Comparison of ENCODE assay signal across 21 cellular contexts in the genomic region with DNA sequence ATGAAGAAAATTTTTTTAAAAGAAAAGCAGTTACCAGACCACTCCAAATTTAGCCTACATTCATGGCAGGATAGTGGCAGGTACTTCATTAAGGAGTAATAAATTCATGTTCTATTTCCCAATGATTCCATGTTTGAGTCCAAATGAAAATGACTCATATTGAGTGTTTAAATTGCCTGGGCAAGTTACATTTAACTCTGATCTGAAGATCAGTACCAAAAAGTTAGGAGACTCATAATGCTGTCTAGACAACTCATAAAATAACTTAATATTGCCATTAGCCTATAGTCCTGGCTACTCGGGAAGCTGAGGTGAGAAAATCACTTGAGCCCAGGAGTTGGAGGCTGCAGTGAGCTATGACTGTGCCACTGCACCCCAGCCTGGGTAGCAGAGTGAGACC. TPM values are rescaled to one million over a fixed set of nuclear protein-coding genes. Genes with fewer than 3 reads are reported as not detected.
A peak's percentile ranks its signal among the peaks of the same experiment; 100 is the strongest.
DNase-seq lines count a peak whose midpoint lies in the region; ATAC-seq, FAIRE-seq and TF ChIP-seq lines count a peak whose summit lies in the region.
"Had no signal": no experiment of that assay in that cellular context is flagged by ENCODE, and none has a peak within 500 bp of the region (broad histone marks: within the 10 kb centered on the region; RNA-seq: fewer than 3 reads in every experiment).

No MANE protein-coding gene starts in this region.

- H3K36me3 ChIP-seq in HEK293 (ENCODE audit: control insufficient read depth in 2 of 2, insufficient read depth in 1 of 2, low read length in 2 of 2) (no peaks in the 10 kb centered on the region), bronchial epithelial cell (ENCODE audit: control insufficient read depth, insufficient read depth, low read length) (no peaks in the 10 kb centered on the region)

- CTCF ChIA-PET in HEK293 (lab: Yijun Ruan, JAX), result no interaction called here

- intact Hi-C loops in activated T-helper 2 cell treated with anti-CD3 and anti-CD28 coated beads, Interferon-gamma antibody, Interleukin-2, Interleukin-4, amounts not matched to agents 10 μg/mL and 5 μg/mL and 100 μg/mL, durations not matched to agents 14 hours and 24 hours and 36 hours (cut with micrococcal nuclease), result no loop called here
- intact Hi-C loops in posterior vena cava (cut with DNase I), result no loop called here

- no peak for ATAC-seq in T-helper 17 cell
- ATAC-seq: GM12878 had no signal

- no peak overlapping the region for H3K27ac ChIP-seq in HEK293 (ENCODE audit: extremely low read depth, low read depth, low read length)
- H3K27ac ChIP-seq: BLaER1 treated with 17β-estradiol and CSF1 and Interleukin-3, amounts not matched to agents 10 nM and 100 nM; HL-60 had no signal

- H3K9me3 ChIP-seq in HEK293 (ENCODE audit: control insufficient read depth, insufficient read depth, low read depth, low read length), result no peaks in the 10 kb centered on the region
- no peaks in the 10 kb centered on the region for H3K9me3 ChIP-seq in T-helper 17 cell (ENCODE audit: control insufficient read depth, low read length, poor library complexity, severe bottlenecking)

- H3K27me3 Mint-ChIP-seq in T-helper 17 cell, result no peaks in the 10 kb centered on the region
- H3K27me3 Mint-ChIP-seq in activated T-helper 2 cell treated with anti-CD3 and anti-CD28 coated beads, Interferon-gamma antibody, Interleukin-2, Interleukin-4, amounts not matched to agents 10 μg/mL and 5 μg/mL and 100 μg/mL, durations not matched to agents 14 hours and 24 hours and 36 hours (ENCODE audit: low read depth), result no peaks in the 10 kb centered on the region
- H3K27me3 Mint-ChIP-seq: B cell; CD4-positive, CD25-positive, alpha-beta regulatory T cell; CD8-positive, alpha-beta memory T cell had no signal

- POLR2A ChIA-PET in HEK293 (lab: Yijun Ruan, JAX), result no interaction called here

- H3K27ac Mint-ChIP-seq in T-helper 17 cell, result peak overlapping the region; percentile 56
- H3K27ac Mint-ChIP-seq in activated T-helper 2 cell treated with anti-CD3 and anti-CD28 coated beads, Interferon-gamma antibody, Interleukin-2, Interleukin-4, amounts not matched to agents 10 μg/mL and 5 μg/mL and 100 μg/mL, durations not matched to agents 14 hours and 24 hours and 36 hours, result no peak overlapping the region
- H3K27ac Mint-ChIP-seq: B cell, H9 had no signal

- DNase-seq in T-helper 17 cell (no peak), bronchial epithelial cell (ENCODE audit: low read depth) (peak; percentile 77), renal cortical epithelial cell (ENCODE audit: low read depth) (peak; percentile 26), posterior vena cava (ENCODE audit: low spot score) (no peak)
- no peak for DNase-seq in activated T-cell treated with anti-CD3 and anti-CD28 coated beads, Interleukin-2, amount 50 U/mL, for 1 hour
- DNase-seq in activated T-helper 2 cell treated with anti-CD3 and anti-CD28 coated beads, Interferon-gamma antibody, Interleukin-2, Interleukin-4, amounts not matched to agents 10 μg/mL and 5 μg/mL and 100 μg/mL, durations not matched to agents 14 hours and 24 hours and 36 hours (ENCODE audit: low spot score), result no peak
- DNase-seq: CD4-positive, CD25-positive, alpha-beta regulatory T cell; CD8-positive, alpha-beta memory T cell; COR-L47; DMS 273 treated with DMSO at 0.1 percent for 48 hours; DMS53; DND-41; EL; H9 had no signal

- no peak for FAIRE-seq in bronchial epithelial cell (lab: Jason Lieb, UNC)
- FAIRE-seq: GM12878, GM19239, H1 had no signal

- H3K9me3 Mint-ChIP-seq in activated T-helper 2 cell treated with anti-CD3 and anti-CD28 coated beads, Interferon-gamma antibody, Interleukin-2, Interleukin-4, amounts not matched to agents 10 μg/mL and 5 μg/mL and 100 μg/mL, durations not matched to agents 14 hours and 24 hours and 36 hours, result no peaks in the 10 kb centered on the region
- H3K9me3 Mint-ChIP-seq: CD4-positive, CD25-positive, alpha-beta regulatory T cell; CD8-positive, alpha-beta memory T cell; H9 had no signal

- peaks cover 34% of the 10 kb centered on the region for H3K4me1 Mint-ChIP-seq in T-helper 17 cell
- peaks cover 14% of the 10 kb centered on the region for H3K4me1 Mint-ChIP-seq in activated T-helper 2 cell treated with anti-CD3 and anti-CD28 coated beads, Interferon-gamma antibody, Interleukin-2, Interleukin-4, amounts not matched to agents 10 μg/mL and 5 μg/mL and 100 μg/mL, durations not matched to agents 14 hours and 24 hours and 36 hours (ENCODE audit: low read depth)

- TF ChIP-seq CTCF in HEK293 (tag by site-specific recombination; IDR thresholded peaks at IDR 0.05) (no peak), bronchial epithelial cell (IDR thresholded peaks at IDR 0.05; ENCODE audit: insufficient read depth, low read length, severe bottlenecking) (no peak)

- no peak overlapping the region for H3K4me3 ChIP-seq in HEK293 (ENCODE audit: low read depth, low read length)
- no peak overlapping the region for H3K4me3 ChIP-seq in bronchial epithelial cell (ENCODE audit: low read depth, low read length)
- H3K4me3 ChIP-seq: BLaER1 treated with 17β-estradiol and CSF1 and Interleukin-3, amounts not matched to agents 10 nM and 100 nM; GM12878 had no signal

- 0 out of 2 replicates have a peak, but pooled peaks cover 5% of the 10 kb centered on the region for H3K4me1 ChIP-seq in HEK293 (ENCODE audit: control insufficient read depth, insufficient read depth, low read length)

- peaks cover 3% of the 10 kb centered on the region for H3K36me3 Mint-ChIP-seq in T-helper 17 cell (ENCODE audit: low read depth)
- peaks cover 11% of the 10 kb centered on the region for H3K36me3 Mint-ChIP-seq in activated T-helper 2 cell treated with anti-CD3 and anti-CD28 coated beads, Interferon-gamma antibody, Interleukin-2, Interleukin-4, amounts not matched to agents 10 μg/mL and 5 μg/mL and 100 μg/mL, durations not matched to agents 14 hours and 24 hours and 36 hours (ENCODE audit: low read depth)

- no peaks in the 10 kb centered on the region for H3K27me3 ChIP-seq in bronchial epithelial cell (ENCODE audit: control insufficient read depth, insufficient read depth, low read length)
- H3K27me3 ChIP-seq: BLaER1 treated with 17β-estradiol and CSF1 and Interleukin-3, amounts not matched to agents 10 nM and 100 nM had no signal

- no peak overlapping the region for H3K4me3 Mint-ChIP-seq in T-helper 17 cell
- H3K4me3 Mint-ChIP-seq in activated T-helper 2 cell treated with anti-CD3 and anti-CD28 coated beads, Interferon-gamma antibody, Interleukin-2, Interleukin-4, amounts not matched to agents 10 μg/mL and 5 μg/mL and 100 μg/mL, durations not matched to agents 14 hours and 24 hours and 36 hours (ENCODE audit: low read depth), result no peak overlapping the region
- H3K4me3 Mint-ChIP-seq: B cell; CD4-positive, CD25-positive, alpha-beta regulatory T cell; CD8-positive, alpha-beta memory T cell; H9 had no signal

TF ChIP-seq in HEK293, 187 proteins besides CTCF, POLR2A, EP300 and RAD21:
- TF ChIP-seq GLIS2 (tag by site-specific recombination; IDR thresholded peaks at IDR 0.05) (no peak), ZNF830 (tag by site-specific recombination; IDR thresholded peaks at IDR 0.05; ENCODE audit: low read depth) (no peak), ZBTB20 (tag by site-specific recombination; IDR thresholded peaks at IDR 0.05) (0 out of 2 replicates have a peak, but pooled peaks have one; percentile 2)

RNA-seq across cellular contexts. Expression of gene BRAF, which starts 13.0 kb away (rescaled TPM):
- 10 to 100 TPM; 56.1 to 59.6 TPM for total RNA-seq in T-helper 17 cell
- 11.3 and 16.8 TPM in 2 replicates for total RNA-seq in bronchial epithelial cell
- total RNA-seq in renal cortical epithelial cell, result 13.2 and 35.9 TPM in 2 replicates
- total RNA-seq in activated T-helper 2 cell treated with anti-CD3 and anti-CD28 coated beads, Interferon-gamma antibody, Interleukin-2, Interleukin-4, amounts not matched to agents 10 μg/mL and 5 μg/mL and 100 μg/mL, durations not matched to agents 14 hours and 24 hours and 36 hours, result 25.6 and 25.7 TPM in 2 replicates
- 10 to 100 TPM; 32.9 to 39.8 TPM for total RNA-seq in posterior vena cava

Comparison
In these comparisons a context has a peak if more than half of its experiments do, and no peak if none do; other contexts are left out.
1. DNase-seq: peak in bronchial epithelial cell (single experiment) and renal cortical epithelial cell (single experiment); none in T-helper 17 cell (0 of 3), activated T-cell treated with anti-CD3 and anti-CD28 coated beads, Interleukin-2, amount 50 U/mL, for 1 hour (single experiment), activated T-helper 2 cell treated with anti-CD3 and anti-CD28 coated beads, Interferon-gamma antibody, Interleukin-2, Interleukin-4, amounts not matched to agents 10 μg/mL and 5 μg/mL and 100 μg/mL, durations not matched to agents 14 hours and 24 hours and 36 hours (single experiment) and posterior vena cava (single experiment).